In genomic region chr3:132690040-132690439, GRCh38 we compare ENCODE assay signal across 32 cellular contexts.
"Had no signal": no experiment of that assay in that cellular context is flagged by ENCODE, and none has a peak within 500 bp of the region (broad histone marks: within the 10 kb centered on the region; RNA-seq: fewer than 3 reads in every experiment).

No MANE protein-coding gene starts in this region.

- H3K4me1 ChIP-seq: adrenal gland, body of pancreas, breast epithelium had no signal

- H3K9me3 ChIP-seq: body of pancreas, breast epithelium had no signal

- ATAC-seq: activated CD8-positive, alpha-beta T cell treated with anti-CD3 and anti-CD28 coated beads for 36 hours; activated naive CD4-positive, alpha-beta T cell treated with anti-CD3 and anti-CD28 coated beads, Interleukin-2, amount 50 U/mL, for 72 hours; activated T-cell treated with anti-CD3 and anti-CD28 coated beads, Interleukin-2, amount 50 U/mL, for 4 hours; activated T-cell treated with anti-CD3 and anti-CD28 coated beads, Interleukin-2, amount 50 U/mL, for 72 hours; activated T-helper 17 cell treated with anti-CD3 and anti-CD28 coated beads, Interleukin-2, amount 50 U/mL, for 72 hours; body of pancreas had no signal

- H3K4me3 ChIP-seq: adrenal gland, body of pancreas, breast epithelium had no signal

- H3K27me3 ChIP-seq: adrenal gland, body of pancreas, brain microvascular endothelial cell, breast epithelium had no signal

- H3K27ac ChIP-seq: adrenal gland, body of pancreas, brain microvascular endothelial cell, breast epithelium, VCaP had no signal

- DNase-seq: activated B cell treated with CpG ODN at 0.5 μM for 24 hours; activated CD4-positive, alpha-beta memory T cell treated with anti-CD3 and anti-CD28 coated beads for 36 hours; activated CD4-positive, alpha-beta T cell treated with anti-CD3 and anti-CD28 coated beads for 4 hours; activated CD4-positive, alpha-beta T cell treated with anti-CD3 and anti-CD28 coated beads, Interleukin-2, amount 10 ng/mL, durations not matched to agents 24 days and 14 days; activated CD4-positive, alpha-beta T cell treated with anti-CD3 and anti-CD28 coated beads, Interleukin-2, amount 50 U/mL, for 1 hour; activated CD4-positive, alpha-beta T cell treated with anti-CD3 and anti-CD28 coated beads, Interleukin-2, amount 50 U/mL, for 4 hours; activated CD4-positive, CD25-positive, alpha-beta regulatory T cell treated with anti-CD3 and anti-CD28 coated beads, Interleukin-2, amount 50 U/mL, for 72 hours; activated CD8-positive, alpha-beta memory T cell treated with anti-CD3 and anti-CD28 coated beads, Interleukin-2, amount 50 U/mL, for 4 hours; activated CD8-positive, alpha-beta T cell treated with anti-CD3 and anti-CD28 coated beads for 36 hours; activated effector memory CD4-positive, alpha-beta T cell treated with anti-CD3 and anti-CD28 coated beads, Interleukin-2, amount 50 U/mL, for 16 hours; activated gamma-delta T cell treated with Interleukin-2 at 50 U/mL for 16 hours; activated naive CD4-positive, alpha-beta T cell; activated naive CD4-positive, alpha-beta T cell treated with anti-CD3 and anti-CD28 coated beads for 36 hours; activated naive CD4-positive, alpha-beta T cell treated with anti-CD3 and anti-CD28 coated beads, Interleukin-2, amount 50 U/mL, for 16 hours; activated naive CD8-positive, alpha-beta T cell treated with anti-CD3 and anti-CD28 coated beads for 36 hours; activated T-cell treated with anti-CD3 and anti-CD28 coated beads for 4 hours; activated T-cell treated with anti-CD3 and anti-CD28 coated beads, Interleukin-2, amount 50 U/mL, for 1 hour; activated T-cell treated with anti-CD3 and anti-CD28 coated beads, Interleukin-2, amount 50 U/mL, for 4 hours; activated T-cell treated with anti-CD3 and anti-CD28 coated beads, Interleukin-2, amount 50 U/mL, for 72 hours; adrenal gland; amniotic stem cell; aorta; body of pancreas; brain microvascular endothelial cell; central memory CD4-positive, alpha-beta T cell; T-helper 1 cell; T-helper 2 cell; T-helper 9 cell had no signal
